1 cellular context compared by ENCODE assay signal in the genomic region with DNA sequence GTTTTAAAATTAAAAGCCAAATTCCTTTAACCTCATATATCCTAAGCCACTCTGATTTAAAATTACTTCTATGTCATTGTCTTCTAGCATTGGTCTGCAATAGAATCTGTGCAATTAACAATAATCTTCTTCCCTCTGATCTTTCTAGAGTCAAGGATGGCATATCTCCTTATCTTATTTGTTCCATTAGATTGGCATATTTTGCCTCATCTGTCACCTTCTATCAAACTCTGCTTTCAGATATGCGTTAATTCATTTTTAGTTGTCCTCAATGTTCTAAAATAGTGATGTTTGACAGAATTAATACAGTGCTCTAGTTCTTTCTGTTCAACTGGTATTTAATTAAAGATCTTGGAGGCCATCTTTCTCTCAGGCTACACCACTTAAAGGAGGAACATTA.
TF ChIP-seq lines count a peak whose summit lies in the region.

No MANE protein-coding gene starts in this region.

TF ChIP-seq in liver, 16 proteins besides CTCF, POLR2A, EP300 and RAD21 (continued from another document):
- TF ChIP-seq, protein P1, sequence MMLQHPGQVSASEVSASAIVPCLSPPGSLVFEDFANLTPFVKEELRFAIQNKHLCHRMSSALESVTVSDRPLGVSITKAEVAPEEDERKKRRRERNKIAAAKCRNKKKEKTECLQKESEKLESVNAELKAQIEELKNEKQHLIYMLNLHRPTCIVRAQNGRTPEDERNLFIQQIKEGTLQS (IDR thresholded peaks at IDR 0.05): no peak
- TF ChIP-seq NR2F2 (IDR thresholded peaks at IDR 0.05) (no peak), YY1 (IDR thresholded peaks at IDR 0.05) (no peak), GABPA (IDR thresholded peaks at IDR 0.05 in 1 of 2, conservative IDR thresholded peaks at IDR 0.05 in 1 of 2) (no peak)
